Comparison of ENCODE assay signal across 8 cellular contexts in the genomic region with DNA sequence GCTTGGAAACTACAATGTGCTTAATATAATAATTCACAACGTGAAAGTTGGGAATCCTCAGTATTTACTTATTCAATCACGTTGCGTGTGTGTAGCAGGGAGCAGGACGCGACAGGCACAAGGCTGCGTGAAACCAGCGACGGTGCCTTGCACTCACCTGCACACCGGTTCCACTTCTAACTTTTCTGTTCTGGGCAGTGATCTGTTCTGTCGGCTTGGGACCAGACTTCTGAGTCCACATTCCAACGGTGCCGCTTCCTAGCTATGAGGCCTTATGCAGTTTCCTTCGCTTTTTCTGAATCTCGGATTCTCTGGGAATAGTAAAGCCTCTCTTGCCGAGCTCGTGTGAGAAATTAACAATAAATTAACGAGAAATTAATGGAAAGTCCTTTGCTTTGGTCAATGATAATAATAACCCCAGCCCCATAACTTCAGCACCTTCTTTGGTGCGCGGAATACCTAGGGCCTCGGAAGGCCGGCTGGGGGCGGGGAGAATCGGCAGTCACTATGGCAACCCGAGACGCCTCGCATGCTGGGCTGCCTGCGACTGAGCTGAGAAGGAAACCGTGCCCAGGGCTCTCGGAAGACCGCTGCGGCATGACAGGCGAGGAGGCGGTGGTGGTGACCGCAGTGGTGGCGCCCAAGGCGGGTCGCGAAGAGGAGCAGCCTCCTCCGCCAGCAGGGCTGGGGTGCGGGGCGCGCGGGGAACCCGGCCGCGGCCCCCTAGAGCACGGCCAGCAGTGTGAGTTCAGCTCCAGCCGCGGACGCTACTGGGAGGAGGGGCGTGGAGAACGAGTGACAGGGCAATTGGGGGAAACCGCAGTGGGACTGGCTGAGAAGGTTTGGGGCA. TPM values are rescaled to one million over a fixed set of nuclear protein-coding genes. Genes with fewer than 3 reads are reported as not detected.
A peak's percentile ranks its signal among the peaks of the same experiment; 100 is the strongest.
DNase-seq lines count a peak whose midpoint lies in the region; ATAC-seq and TF ChIP-seq lines count a peak whose summit lies in the region.

A gene with protein sequence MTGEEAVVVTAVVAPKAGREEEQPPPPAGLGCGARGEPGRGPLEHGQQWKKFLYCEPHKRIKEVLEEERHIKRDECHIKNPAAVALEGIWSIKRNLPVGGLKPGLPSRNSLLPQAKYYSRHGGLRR (plus strand): TSS at position 530 of the 850 bp plus-strand sequence. CDS start 68 bp downstream, at position 598.

- in situ Hi-C loops in G401 (cut with HindIII; ENCODE audit: low sequenced_read_pairs): no loop called here

- peaks cover 46% of the 10 kb centered on the region for H3K27me3 Mint-ChIP-seq in activated CD8-positive, alpha-beta memory T cell treated with anti-CD3 and anti-CD28 coated beads, Interleukin-2, amount 10 ng/mL, durations not matched to agents 7 days and 5 days
- H3K27me3 Mint-ChIP-seq in mesothelial cell of epicardium (ENCODE audit: low read depth): peaks cover 11% of the 10 kb centered on the region

- no peaks in the 10 kb centered on the region for H3K36me3 Mint-ChIP-seq in activated CD8-positive, alpha-beta memory T cell treated with anti-CD3 and anti-CD28 coated beads, Interleukin-2, amount 10 ng/mL, durations not matched to agents 7 days and 5 days
- no peaks in the 10 kb centered on the region for H3K36me3 Mint-ChIP-seq in mesothelial cell of epicardium

- peak within 1 kb of the TSS; percentile 44 for H3K4me3 ChIP-seq in HFF-Myc (replicated peaks; ENCODE audit: low read depth, low read length)

- H3K27ac Mint-ChIP-seq in activated CD8-positive, alpha-beta memory T cell treated with anti-CD3 and anti-CD28 coated beads, Interleukin-2, amount 10 ng/mL, durations not matched to agents 7 days and 5 days: no peak within 1 kb of the TSS
- H3K27ac Mint-ChIP-seq in mesothelial cell of epicardium: no peak within 1 kb of the TSS

- ATAC-seq in activated CD8-positive, alpha-beta memory T cell treated with anti-CD3 and anti-CD28 coated beads, Interleukin-2, amount 10 ng/mL, durations not matched to agents 7 days and 5 days: peak; percentile 86

- no peaks in the 10 kb centered on the region for H3K9me3 Mint-ChIP-seq in activated CD8-positive, alpha-beta memory T cell treated with anti-CD3 and anti-CD28 coated beads, Interleukin-2, amount 10 ng/mL, durations not matched to agents 7 days and 5 days (ENCODE audit: low read depth)
- peaks cover 3% of the 10 kb centered on the region for H3K9me3 Mint-ChIP-seq in mesothelial cell of epicardium

- H3K4me3 Mint-ChIP-seq in activated CD8-positive, alpha-beta memory T cell treated with anti-CD3 and anti-CD28 coated beads, Interleukin-2, amount 10 ng/mL, durations not matched to agents 7 days and 5 days: peak within 1 kb of the TSS; percentile 52
- H3K4me3 Mint-ChIP-seq in mesothelial cell of epicardium: peak within 1 kb of the TSS; percentile 79

- TF ChIP-seq CTCF in HFF-Myc (IDR thresholded peaks at IDR 0.05; ENCODE audit: low read depth, low read length, missing control alignments): no peak
- no peak for TF ChIP-seq CTCF in mesothelial cell of epicardium (IDR thresholded peaks at IDR 0.05; ENCODE audit: unreplicated experiment)

- peaks cover 16% of the 10 kb centered on the region for H3K4me1 Mint-ChIP-seq in activated CD8-positive, alpha-beta memory T cell treated with anti-CD3 and anti-CD28 coated beads, Interleukin-2, amount 10 ng/mL, durations not matched to agents 7 days and 5 days
- peaks cover 12% of the 10 kb centered on the region for H3K4me1 Mint-ChIP-seq in mesothelial cell of epicardium

- CTCF ChIA-PET in activated CD8-positive, alpha-beta memory T cell treated with anti-CD3 and anti-CD28 coated beads, Interleukin-2, amount 10 ng/mL, durations not matched to agents 7 days and 5 days (lab: Charles Lee): interaction anchor here (0.9 to 1.5 kb wide), 4 partner anchors 10 to 788 kb away, joined by 3 to 12 read pairs (median 3); no protein-coding TSS in a partner anchor

- peak; percentile 71 for DNase-seq in G401 (ENCODE audit: low spot score)
- DNase-seq in HFF-Myc (ENCODE audit: extremely low read depth, low read depth): no peak
- peak; percentile 6 for DNase-seq in NCI-H2029 treated with DMSO at 0.1 percent for 48 hours (lab: John Stamatoyannopoulos, UW)
- peak; percentile 70 for DNase-seq in activated CD8-positive, alpha-beta memory T cell treated with anti-CD3 and anti-CD28 coated beads, Interleukin-2, amount 10 ng/mL, durations not matched to agents 7 days and 5 days
- DNase-seq in epidermal melanocyte (ENCODE audit: insufficient read length, low spot score): peak; percentile 34
- DNase-seq in mesothelial cell of epicardium (ENCODE audit: low spot score in 2 of 2, unreplicated experiment in 2 of 2): peak; percentile 49 to 77
- DNase-seq in stimulated activated CD8-positive, alpha-beta memory T cell treated with anti-CD3 and anti-CD28 coated beads, Interleukin-15, amount 100 ng/mL, for 24 hours (ENCODE audit: low read depth): peak; percentile 6
- no peak for DNase-seq in NAMALWA (ENCODE audit: low spot score)

RNA-seq across cellular contexts. Expression of the gene that starts here (rescaled TPM):
- not detected in 2 replicates for total RNA-seq in G401 (2014; rRNA removed; shearing (Covaris generic))
- total RNA-seq in activated CD8-positive, alpha-beta memory T cell treated with anti-CD3 and anti-CD28 coated beads, Interleukin-2, amount 10 ng/mL, durations not matched to agents 7 days and 5 days: not detected
- total RNA-seq in mesothelial cell of epicardium: not detected in 3 replicates

Comparison
In these comparisons a context has a peak if more than half of its experiments do, and no peak if none do; other contexts are left out.
1. Peak in DNase-seq in G401; RNA of the gene not detected or under 1 TPM.
2. Peak in DNase-seq and ATAC-seq in activated CD8-positive, alpha-beta memory T cell treated with anti-CD3 and anti-CD28 coated beads, Interleukin-2, amount 10 ng/mL, durations not matched to agents 7 days and 5 days; RNA of the gene not detected or under 1 TPM.
3. Peak in DNase-seq in mesothelial cell of epicardium; RNA of the gene not detected or under 1 TPM.
4. DNase-seq: peak in NCI-H2029 treated with DMSO at 0.1 percent for 48 hours (single experiment), epidermal melanocyte (single experiment) and stimulated activated CD8-positive, alpha-beta memory T cell treated with anti-CD3 and anti-CD28 coated beads, Interleukin-15, amount 100 ng/mL, for 24 hours (single experiment); none in HFF-Myc (single experiment) and NAMALWA (single experiment).